In the genomic region with DNA sequence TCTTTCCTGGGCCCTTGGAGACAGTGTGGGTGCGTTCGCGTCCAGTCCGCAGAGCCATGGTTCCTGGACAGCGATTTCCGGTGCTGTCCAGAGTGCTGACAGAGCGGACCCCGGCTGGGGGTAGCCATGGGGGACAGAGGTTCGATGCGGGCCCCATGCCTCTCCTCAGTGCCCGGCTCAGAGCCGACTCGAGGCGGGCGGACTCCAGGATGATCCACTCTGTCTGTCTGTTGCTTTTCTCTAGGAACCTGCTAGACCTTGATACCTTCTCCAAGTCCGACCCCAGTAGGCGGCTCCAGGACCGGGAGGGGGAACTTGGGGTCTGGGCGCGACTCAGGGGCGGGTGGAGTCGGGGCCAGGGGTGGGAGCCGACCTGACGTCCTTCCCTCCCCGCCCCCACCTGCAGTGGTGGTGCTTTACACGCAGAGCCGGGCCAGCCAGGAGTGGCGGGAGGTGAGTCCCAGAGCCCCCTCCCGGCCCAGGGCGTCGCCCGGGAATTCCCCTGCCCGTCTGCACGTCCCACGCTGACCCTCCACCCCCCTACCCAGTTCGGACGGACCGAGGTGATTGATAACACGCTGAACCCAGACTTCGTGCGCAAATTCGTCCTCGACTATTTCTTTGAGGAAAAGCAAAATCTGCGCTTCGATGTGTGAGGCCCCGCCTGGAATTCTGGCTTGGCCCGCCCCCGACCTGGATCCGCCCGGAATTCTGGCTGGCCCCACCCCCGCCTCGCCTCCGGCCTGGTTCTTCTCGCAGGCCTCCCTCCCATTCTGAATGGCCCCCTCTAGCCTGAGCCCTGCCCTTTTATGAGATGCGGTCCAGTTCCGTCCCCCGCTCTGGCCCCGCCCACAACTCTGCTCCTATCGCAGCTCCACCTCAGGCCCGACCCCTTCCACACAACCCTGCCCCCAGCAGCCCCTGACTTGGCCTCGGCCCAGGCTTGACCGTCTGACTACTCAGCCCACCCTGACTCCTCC, we compare ENCODE assay signal across 1 cellular context.
TF ChIP-seq lines count a peak whose summit lies in the region.

No MANE protein-coding gene starts in this region.

TF ChIP-seq in WTC11, 78 proteins besides CTCF, POLR2A, EP300 and RAD21 (continued from another document and continues in another):
- TF ChIP-seq, protein P1, sequence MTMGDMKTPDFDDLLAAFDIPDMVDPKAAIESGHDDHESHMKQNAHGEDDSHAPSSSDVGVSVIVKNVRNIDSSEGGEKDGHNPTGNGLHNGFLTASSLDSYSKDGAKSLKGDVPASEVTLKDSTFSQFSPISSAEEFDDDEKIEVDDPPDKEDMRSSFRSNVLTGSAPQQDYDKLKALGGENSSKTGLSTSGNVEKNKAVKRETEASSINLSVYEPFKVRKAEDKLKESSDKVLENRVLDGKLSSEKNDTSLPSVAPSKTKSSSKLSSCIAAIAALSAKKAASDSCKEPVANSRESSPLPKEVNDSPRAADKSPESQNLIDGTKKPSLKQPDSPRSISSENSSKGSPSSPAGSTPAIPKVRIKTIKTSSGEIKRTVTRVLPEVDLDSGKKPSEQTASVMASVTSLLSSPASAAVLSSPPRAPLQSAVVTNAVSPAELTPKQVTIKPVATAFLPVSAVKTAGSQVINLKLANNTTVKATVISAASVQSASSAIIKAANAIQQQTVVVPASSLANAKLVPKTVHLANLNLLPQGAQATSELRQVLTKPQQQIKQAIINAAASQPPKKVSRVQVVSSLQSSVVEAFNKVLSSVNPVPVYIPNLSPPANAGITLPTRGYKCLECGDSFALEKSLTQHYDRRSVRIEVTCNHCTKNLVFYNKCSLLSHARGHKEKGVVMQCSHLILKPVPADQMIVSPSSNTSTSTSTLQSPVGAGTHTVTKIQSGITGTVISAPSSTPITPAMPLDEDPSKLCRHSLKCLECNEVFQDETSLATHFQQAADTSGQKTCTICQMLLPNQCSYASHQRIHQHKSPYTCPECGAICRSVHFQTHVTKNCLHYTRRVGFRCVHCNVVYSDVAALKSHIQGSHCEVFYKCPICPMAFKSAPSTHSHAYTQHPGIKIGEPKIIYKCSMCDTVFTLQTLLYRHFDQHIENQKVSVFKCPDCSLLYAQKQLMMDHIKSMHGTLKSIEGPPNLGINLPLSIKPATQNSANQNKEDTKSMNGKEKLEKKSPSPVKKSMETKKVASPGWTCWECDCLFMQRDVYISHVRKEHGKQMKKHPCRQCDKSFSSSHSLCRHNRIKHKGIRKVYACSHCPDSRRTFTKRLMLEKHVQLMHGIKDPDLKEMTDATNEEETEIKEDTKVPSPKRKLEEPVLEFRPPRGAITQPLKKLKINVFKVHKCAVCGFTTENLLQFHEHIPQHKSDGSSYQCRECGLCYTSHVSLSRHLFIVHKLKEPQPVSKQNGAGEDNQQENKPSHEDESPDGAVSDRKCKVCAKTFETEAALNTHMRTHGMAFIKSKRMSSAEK (CRISPR knock-in tag; IDR thresholded peaks at IDR 0.05; ENCODE audit: borderline replicate concordance), result no peak
- 0 out of 2 replicates have a peak, but pooled peaks have one; percentile 33 for TF ChIP-seq NR3C1 (CRISPR knock-in tag; conservative IDR thresholded peaks at IDR 0.05; ENCODE audit: low read depth)
- peak; percentile 57; the same call in 1 of the 2 replicates for TF ChIP-seq ZNF396 (CRISPR knock-in tag; IDR thresholded peaks at IDR 0.05; ENCODE audit: borderline replicate concordance)
- TF ChIP-seq, protein P2, sequence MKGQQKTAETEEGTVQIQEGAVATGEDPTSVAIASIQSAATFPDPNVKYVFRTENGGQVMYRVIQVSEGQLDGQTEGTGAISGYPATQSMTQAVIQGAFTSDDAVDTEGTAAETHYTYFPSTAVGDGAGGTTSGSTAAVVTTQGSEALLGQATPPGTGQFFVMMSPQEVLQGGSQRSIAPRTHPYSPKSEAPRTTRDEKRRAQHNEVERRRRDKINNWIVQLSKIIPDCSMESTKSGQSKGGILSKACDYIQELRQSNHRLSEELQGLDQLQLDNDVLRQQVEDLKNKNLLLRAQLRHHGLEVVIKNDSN (CRISPR knock-in tag; IDR thresholded peaks at IDR 0.05), result peak; percentile 87
- TF ChIP-seq, protein P3, sequence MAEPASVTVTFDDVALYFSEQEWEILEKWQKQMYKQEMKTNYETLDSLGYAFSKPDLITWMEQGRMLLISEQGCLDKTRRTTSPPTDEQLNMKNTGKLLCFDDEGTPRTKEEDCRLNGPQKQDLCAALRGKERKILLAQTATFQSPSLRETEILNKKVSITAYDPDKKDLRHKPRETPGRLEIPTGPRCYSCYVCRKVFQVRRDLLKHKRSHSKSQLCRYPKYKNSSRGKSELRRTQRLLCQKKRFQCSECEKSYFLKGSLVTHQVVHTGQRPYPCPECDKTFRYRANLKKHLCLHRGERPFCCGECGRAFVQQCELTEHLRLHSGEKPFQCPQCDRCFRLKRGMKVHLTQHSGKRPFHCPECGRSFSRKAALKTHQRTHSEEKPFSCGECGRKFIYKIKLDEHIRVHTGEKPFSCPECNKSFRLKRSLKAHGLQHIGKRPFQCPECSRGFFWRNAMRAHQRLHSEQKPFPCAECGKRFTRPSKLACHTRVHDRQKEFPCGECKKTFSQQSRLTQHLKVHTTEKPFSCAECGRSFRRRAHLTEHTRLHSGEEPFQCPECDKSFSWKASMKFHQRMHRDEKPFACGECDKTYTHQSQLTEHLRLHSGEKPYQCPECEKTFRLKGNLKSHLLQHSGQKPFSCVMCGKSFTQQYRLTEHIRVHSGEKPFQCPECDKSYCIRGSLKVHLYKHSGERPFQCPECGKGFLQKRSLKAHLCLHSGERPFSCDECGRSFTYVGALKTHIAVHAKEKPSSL (CRISPR knock-in tag; conservative IDR thresholded peaks at IDR 0.05), result no peak
- TF ChIP-seq NR1H2 (CRISPR knock-in tag; IDR thresholded peaks at IDR 0.05), result peak; percentile 92
- TF ChIP-seq ELF4 (CRISPR knock-in tag; IDR thresholded peaks at IDR 0.05; ENCODE audit: low read depth), result no peak
- no peak for TF ChIP-seq RORB (CRISPR knock-in tag; IDR thresholded peaks at IDR 0.05)
- TF ChIP-seq, protein P4, sequence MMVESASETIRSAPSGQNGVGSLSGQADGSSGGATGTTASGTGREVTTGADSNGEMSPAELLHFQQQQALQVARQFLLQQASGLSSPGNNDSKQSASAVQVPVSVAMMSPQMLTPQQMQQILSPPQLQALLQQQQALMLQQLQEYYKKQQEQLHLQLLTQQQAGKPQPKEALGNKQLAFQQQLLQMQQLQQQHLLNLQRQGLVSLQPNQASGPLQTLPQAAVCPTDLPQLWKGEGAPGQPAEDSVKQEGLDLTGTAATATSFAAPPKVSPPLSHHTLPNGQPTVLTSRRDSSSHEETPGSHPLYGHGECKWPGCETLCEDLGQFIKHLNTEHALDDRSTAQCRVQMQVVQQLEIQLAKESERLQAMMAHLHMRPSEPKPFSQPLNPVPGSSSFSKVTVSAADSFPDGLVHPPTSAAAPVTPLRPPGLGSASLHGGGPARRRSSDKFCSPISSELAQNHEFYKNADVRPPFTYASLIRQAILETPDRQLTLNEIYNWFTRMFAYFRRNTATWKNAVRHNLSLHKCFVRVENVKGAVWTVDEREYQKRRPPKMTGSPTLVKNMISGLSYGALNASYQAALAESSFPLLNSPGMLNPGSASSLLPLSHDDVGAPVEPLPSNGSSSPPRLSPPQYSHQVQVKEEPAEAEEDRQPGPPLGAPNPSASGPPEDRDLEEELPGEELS (CRISPR knock-in tag; IDR thresholded peaks at IDR 0.05), result peak; percentile 99
- no peak for TF ChIP-seq EMX1 (CRISPR knock-in tag; IDR thresholded peaks at IDR 0.05)
- peak; percentile 75; the same call in 1 of the 2 replicates for TF ChIP-seq ETV6 (CRISPR knock-in tag; IDR thresholded peaks at IDR 0.05)
- TF ChIP-seq, protein P5, sequence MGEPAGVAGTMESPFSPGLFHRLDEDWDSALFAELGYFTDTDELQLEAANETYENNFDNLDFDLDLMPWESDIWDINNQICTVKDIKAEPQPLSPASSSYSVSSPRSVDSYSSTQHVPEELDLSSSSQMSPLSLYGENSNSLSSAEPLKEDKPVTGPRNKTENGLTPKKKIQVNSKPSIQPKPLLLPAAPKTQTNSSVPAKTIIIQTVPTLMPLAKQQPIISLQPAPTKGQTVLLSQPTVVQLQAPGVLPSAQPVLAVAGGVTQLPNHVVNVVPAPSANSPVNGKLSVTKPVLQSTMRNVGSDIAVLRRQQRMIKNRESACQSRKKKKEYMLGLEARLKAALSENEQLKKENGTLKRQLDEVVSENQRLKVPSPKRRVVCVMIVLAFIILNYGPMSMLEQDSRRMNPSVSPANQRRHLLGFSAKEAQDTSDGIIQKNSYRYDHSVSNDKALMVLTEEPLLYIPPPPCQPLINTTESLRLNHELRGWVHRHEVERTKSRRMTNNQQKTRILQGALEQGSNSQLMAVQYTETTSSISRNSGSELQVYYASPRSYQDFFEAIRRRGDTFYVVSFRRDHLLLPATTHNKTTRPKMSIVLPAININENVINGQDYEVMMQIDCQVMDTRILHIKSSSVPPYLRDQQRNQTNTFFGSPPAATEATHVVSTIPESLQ (CRISPR knock-in tag; IDR thresholded peaks at IDR 0.05), result peak; percentile 87
- no peak; the same call in 1 of the 2 replicates for TF ChIP-seq ZBTB21 (CRISPR knock-in tag; IDR thresholded peaks at IDR 0.05; ENCODE audit: borderline replicate concordance)
- peak; percentile 95 for TF ChIP-seq FOXK1 (CRISPR knock-in tag; IDR thresholded peaks at IDR 0.05)
- TF ChIP-seq, protein P6, sequence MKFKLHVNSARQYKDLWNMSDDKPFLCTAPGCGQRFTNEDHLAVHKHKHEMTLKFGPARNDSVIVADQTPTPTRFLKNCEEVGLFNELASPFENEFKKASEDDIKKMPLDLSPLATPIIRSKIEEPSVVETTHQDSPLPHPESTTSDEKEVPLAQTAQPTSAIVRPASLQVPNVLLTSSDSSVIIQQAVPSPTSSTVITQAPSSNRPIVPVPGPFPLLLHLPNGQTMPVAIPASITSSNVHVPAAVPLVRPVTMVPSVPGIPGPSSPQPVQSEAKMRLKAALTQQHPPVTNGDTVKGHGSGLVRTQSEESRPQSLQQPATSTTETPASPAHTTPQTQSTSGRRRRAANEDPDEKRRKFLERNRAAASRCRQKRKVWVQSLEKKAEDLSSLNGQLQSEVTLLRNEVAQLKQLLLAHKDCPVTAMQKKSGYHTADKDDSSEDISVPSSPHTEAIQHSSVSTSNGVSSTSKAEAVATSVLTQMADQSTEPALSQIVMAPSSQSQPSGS (CRISPR knock-in tag; IDR thresholded peaks at IDR 0.05; ENCODE audit: borderline replicate concordance, low read depth), result peak; percentile 85; the same call in 1 of the 2 replicates
- TF ChIP-seq, protein P7, sequence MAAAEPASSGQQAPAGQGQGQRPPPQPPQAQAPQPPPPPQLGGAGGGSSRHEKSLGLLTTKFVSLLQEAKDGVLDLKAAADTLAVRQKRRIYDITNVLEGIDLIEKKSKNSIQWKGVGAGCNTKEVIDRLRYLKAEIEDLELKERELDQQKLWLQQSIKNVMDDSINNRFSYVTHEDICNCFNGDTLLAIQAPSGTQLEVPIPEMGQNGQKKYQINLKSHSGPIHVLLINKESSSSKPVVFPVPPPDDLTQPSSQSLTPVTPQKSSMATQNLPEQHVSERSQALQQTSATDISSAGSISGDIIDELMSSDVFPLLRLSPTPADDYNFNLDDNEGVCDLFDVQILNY (CRISPR knock-in tag; IDR thresholded peaks at IDR 0.05), result peak; percentile 69; the same call in 1 of the 2 replicates
- no peak for TF ChIP-seq GTF2I (CRISPR knock-in tag; conservative IDR thresholded peaks at IDR 0.05)
- peak; percentile 88 for TF ChIP-seq CREM (CRISPR knock-in tag; IDR thresholded peaks at IDR 0.05)
- peak; percentile 87; the same call in 1 of the 2 replicates for TF ChIP-seq TEAD1 (CRISPR knock-in tag; IDR thresholded peaks at IDR 0.05)
- TF ChIP-seq TP53 (CRISPR knock-in tag; IDR thresholded peaks at IDR 0.05), result peak; percentile 70; the same call in 1 of the 2 replicates
- TF ChIP-seq, protein P8, sequence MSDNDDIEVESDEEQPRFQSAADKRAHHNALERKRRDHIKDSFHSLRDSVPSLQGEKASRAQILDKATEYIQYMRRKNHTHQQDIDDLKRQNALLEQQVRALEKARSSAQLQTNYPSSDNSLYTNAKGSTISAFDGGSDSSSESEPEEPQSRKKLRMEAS (CRISPR knock-in tag; IDR thresholded peaks at IDR 0.05), result peak; percentile 77; the same call in 1 of the 2 replicates
- TF ChIP-seq SMAD4 (CRISPR knock-in tag; IDR thresholded peaks at IDR 0.05), result peak; percentile 96
- TF ChIP-seq, protein P9, sequence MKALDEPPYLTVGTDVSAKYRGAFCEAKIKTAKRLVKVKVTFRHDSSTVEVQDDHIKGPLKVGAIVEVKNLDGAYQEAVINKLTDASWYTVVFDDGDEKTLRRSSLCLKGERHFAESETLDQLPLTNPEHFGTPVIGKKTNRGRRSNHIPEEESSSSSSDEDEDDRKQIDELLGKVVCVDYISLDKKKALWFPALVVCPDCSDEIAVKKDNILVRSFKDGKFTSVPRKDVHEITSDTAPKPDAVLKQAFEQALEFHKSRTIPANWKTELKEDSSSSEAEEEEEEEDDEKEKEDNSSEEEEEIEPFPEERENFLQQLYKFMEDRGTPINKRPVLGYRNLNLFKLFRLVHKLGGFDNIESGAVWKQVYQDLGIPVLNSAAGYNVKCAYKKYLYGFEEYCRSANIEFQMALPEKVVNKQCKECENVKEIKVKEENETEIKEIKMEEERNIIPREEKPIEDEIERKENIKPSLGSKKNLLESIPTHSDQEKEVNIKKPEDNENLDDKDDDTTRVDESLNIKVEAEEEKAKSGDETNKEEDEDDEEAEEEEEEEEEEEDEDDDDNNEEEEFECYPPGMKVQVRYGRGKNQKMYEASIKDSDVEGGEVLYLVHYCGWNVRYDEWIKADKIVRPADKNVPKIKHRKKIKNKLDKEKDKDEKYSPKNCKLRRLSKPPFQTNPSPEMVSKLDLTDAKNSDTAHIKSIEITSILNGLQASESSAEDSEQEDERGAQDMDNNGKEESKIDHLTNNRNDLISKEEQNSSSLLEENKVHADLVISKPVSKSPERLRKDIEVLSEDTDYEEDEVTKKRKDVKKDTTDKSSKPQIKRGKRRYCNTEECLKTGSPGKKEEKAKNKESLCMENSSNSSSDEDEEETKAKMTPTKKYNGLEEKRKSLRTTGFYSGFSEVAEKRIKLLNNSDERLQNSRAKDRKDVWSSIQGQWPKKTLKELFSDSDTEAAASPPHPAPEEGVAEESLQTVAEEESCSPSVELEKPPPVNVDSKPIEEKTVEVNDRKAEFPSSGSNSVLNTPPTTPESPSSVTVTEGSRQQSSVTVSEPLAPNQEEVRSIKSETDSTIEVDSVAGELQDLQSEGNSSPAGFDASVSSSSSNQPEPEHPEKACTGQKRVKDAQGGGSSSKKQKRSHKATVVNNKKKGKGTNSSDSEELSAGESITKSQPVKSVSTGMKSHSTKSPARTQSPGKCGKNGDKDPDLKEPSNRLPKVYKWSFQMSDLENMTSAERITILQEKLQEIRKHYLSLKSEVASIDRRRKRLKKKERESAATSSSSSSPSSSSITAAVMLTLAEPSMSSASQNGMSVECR (CRISPR knock-in tag; IDR thresholded peaks at IDR 0.05; ENCODE audit: borderline replicate concordance), result peak; percentile 98
- peak; percentile 48 for TF ChIP-seq NFYB (CRISPR knock-in tag; conservative IDR thresholded peaks at IDR 0.05; ENCODE audit: low read depth)
- TF ChIP-seq, protein P10, sequence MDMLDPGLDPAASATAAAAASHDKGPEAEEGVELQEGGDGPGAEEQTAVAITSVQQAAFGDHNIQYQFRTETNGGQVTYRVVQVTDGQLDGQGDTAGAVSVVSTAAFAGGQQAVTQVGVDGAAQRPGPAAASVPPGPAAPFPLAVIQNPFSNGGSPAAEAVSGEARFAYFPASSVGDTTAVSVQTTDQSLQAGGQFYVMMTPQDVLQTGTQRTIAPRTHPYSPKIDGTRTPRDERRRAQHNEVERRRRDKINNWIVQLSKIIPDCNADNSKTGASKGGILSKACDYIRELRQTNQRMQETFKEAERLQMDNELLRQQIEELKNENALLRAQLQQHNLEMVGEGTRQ (CRISPR knock-in tag; IDR thresholded peaks at IDR 0.05), result peak; percentile 18; the same call in 1 of the 2 replicates
- TF ChIP-seq OVOL2 (CRISPR knock-in tag; IDR thresholded peaks at IDR 0.05; ENCODE audit: borderline replicate concordance), result no peak
- TF ChIP-seq ESRRA (CRISPR knock-in tag; IDR thresholded peaks at IDR 0.05; ENCODE audit: borderline replicate concordance), result peak; percentile 93; the same call in 1 of the 2 replicates
- peak; percentile 83 for TF ChIP-seq NR2C2 (CRISPR knock-in tag; IDR thresholded peaks at IDR 0.05)
- no peak for TF ChIP-seq GRHL2 (CRISPR knock-in tag; IDR thresholded peaks at IDR 0.05; ENCODE audit: insufficient replicate concordance, severe bottlenecking)
- no peak for TF ChIP-seq ZNF263 (CRISPR knock-in tag; IDR thresholded peaks at IDR 0.05; ENCODE audit: low read depth)
